10 cellular contexts compared by ENCODE assay signal in the genomic region with DNA sequence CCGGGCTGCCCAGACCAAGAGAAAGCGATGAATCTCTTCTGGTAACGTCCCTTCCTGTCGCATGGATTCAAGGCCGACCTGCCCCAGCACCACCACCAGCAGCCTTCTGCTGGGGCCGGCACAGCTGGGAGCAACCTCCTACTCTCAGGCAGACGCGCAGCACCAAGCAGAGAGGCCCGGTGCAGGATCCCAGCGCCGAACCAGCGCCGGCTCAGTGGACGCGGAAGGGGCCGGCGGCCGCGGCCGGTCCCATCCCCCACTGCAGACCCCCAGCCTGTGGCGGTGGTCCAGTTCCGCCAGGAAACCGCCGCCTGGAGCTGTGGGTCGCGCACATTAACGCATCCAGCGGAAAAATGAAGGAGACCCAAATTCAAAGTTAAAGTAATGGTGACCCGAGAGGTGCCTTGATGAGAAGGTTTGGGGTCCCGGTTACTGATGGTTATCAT. TPM values are rescaled to one million over a fixed set of nuclear protein-coding genes. Genes with fewer than 3 reads are reported as not detected.
DNase-seq lines count a peak whose midpoint lies in the region; ATAC-seq, FAIRE-seq and TF ChIP-seq lines count a peak whose summit lies in the region.
"Had no signal": no experiment of that assay in that cellular context is flagged by ENCODE, and none has a peak within 500 bp of the region (broad histone marks: within the 10 kb centered on the region; RNA-seq: fewer than 3 reads in every experiment).

No MANE protein-coding gene starts in this region.

- TF ChIP-seq RAD21 in HepG2 (CRISPR knock-in tag; IDR thresholded peaks at IDR 0.05) = no peak

- CTCF ChIA-PET in HepG2 (lab: Yijun Ruan, JAX; ENCODE audit: low intra/inter-chr PET ratio, low total read pairs) = interaction anchor here (0.7 to 1.7 kb wide), 2 partner anchors 55 to 90 kb away, joined by 3 read pairs; no protein-coding TSS in a partner anchor

- TF ChIP-seq POLR2A in HepG2 (IDR thresholded peaks at IDR 0.05; ENCODE audit: insufficient read depth in 1 of 2, low read depth in 2 of 2, low read length in 2 of 2) = no peak
- TF ChIP-seq POLR2A in right lobe of liver (IDR thresholded peaks at IDR 0.05) = no peak
- no peak for TF ChIP-seq POLR2A in upper lobe of left lung (IDR thresholded peaks at IDR 0.05)
- TF ChIP-seq POLR2A in thyroid gland (IDR thresholded peaks at IDR 0.05) = no peak

- H3K9me3 ChIP-seq in HepG2 (ENCODE audit: low read length) = no peaks in the 10 kb centered on the region
- H3K9me3 ChIP-seq in right lobe of liver = no peaks in the 10 kb centered on the region
- no peaks in the 10 kb centered on the region for H3K9me3 ChIP-seq in lower lobe of right lung
- H3K9me3 ChIP-seq in upper lobe of left lung = no peaks in the 10 kb centered on the region
- H3K9me3 ChIP-seq in thyroid gland = no peaks in the 10 kb centered on the region

- intact Hi-C loops in HepG2 (cut with micrococcal nuclease; ENCODE audit: unreplicated experiment) = no loop called here
- intact Hi-C loops in right lobe of liver (cut with DNase I) = no loop called here
- intact Hi-C loops in lower lobe of right lung (cut with DNase I) = loop anchor here (5.0 kb wide), 1 partner anchor 52 kb away; no protein-coding TSS in a partner anchor
- intact Hi-C loops in thyroid gland (cut with DNase I) = loop anchor here (5.0 kb wide), 1 partner anchor 92 kb away; no protein-coding TSS in a partner anchor

- H3K4me3 ChIP-seq in HepG2 (replicated peaks in 1 of 3; ENCODE audit: insufficient read depth in 1 of 3, low read depth in 2 of 3, low read length in 3 of 3) = no peak overlapping the region
- no peak overlapping the region for H3K4me3 ChIP-seq in right lobe of liver
- H3K4me3 ChIP-seq in lower lobe of right lung = peak overlapping the region; percentile 53
- peak overlapping the region in 3 of 4 donors; percentile 38 to 49 (median 44) for H3K4me3 ChIP-seq in upper lobe of left lung
- peak overlapping the region in 1 of 3 donors; percentile 43 for H3K4me3 ChIP-seq in thyroid gland (replicated peaks in 1 of 3)

- 28% methylated on average over 18 of the region's 30 CpGs for WGBS in HepG2 (ENCODE audit: low lambda C conversion rate)
- WGBS in right lobe of liver (ENCODE audit: insufficient coverage, low coverage, low lambda C conversion rate, missing lambda C conversion rate) = 2% methylated on average over 8 of the region's 30 CpGs
- WGBS in upper lobe of left lung, 2 donors = 8 to 14% methylated on average over 11 to 30 of the region's 30 CpGs
- WGBS in thyroid gland, 2 donors = 36 to 46% methylated on average over 15 to 21 of the region's 30 CpGs

- FAIRE-seq in HepG2 (lab: Jason Lieb, UNC) = no peak

- POLR2A ChIA-PET in HepG2 (lab: Yijun Ruan, JAX) = no interaction called here

- no peak overlapping the region for H3K9ac ChIP-seq in HepG2 (ENCODE audit: insufficient read depth, low read depth, low read length)

- TF ChIP-seq CTCF in HepG2 (CRISPR knock-in tag; IDR thresholded peaks at IDR 0.05) (no peak), right lobe of liver (IDR thresholded peaks at IDR 0.05) (no peak), lower lobe of right lung (IDR thresholded peaks at IDR 0.05) (no peak), upper lobe of left lung (IDR thresholded peaks at IDR 0.05) (no peak), thyroid gland (IDR thresholded peaks at IDR 0.05) (no peak)

- peaks cover 15 to 80% of the 10 kb centered on the region in 2 experiments; a peak in 4 of 5 replicates for H3K27me3 ChIP-seq in HepG2 (ENCODE audit: control insufficient read depth in 1 of 2, insufficient read depth in 2 of 2, low read length in 2 of 2)
- peaks cover 0 to 18% of the 10 kb centered on the region in 2 donors for H3K27me3 ChIP-seq in right lobe of liver
- H3K27me3 ChIP-seq in lower lobe of right lung (ENCODE audit: low read depth) = peaks cover 63% of the 10 kb centered on the region
- peaks cover 0 to 32% (median 13%) of the 10 kb centered on the region in 4 donors for H3K27me3 ChIP-seq in upper lobe of left lung
- no peaks in the 10 kb centered on the region for H3K27me3 ChIP-seq in thyroid gland

- DNase-seq in HepG2 (ENCODE audit: low spot score) = no peak
- DNase-seq in right lobe of liver = no peak
- DNase-seq in lower lobe of right lung = no peak
- peak in 1 of 2 donors; percentile 84 for DNase-seq in upper lobe of left lung
- no peak for DNase-seq in iPS-NIHi7 (ENCODE audit: extremely low spot score)
- no peak for DNase-seq in thyroid gland
- no peak for DNase-seq in NCI-H345 (lab: John Stamatoyannopoulos, UW)

- TF ChIP-seq EP300 in HepG2 (IDR thresholded peaks at IDR 0.05; ENCODE audit: low read depth in 2 of 2, low read length in 2 of 2) = no peak
- no peak for TF ChIP-seq EP300 in HepG2 (CRISPR knock-in tag; IDR thresholded peaks at IDR 0.05; ENCODE audit: borderline replicate concordance)
- no peak for TF ChIP-seq EP300 in upper lobe of left lung (IDR thresholded peaks at IDR 0.05)

- H3K36me3 ChIP-seq in HepG2 (replicated peaks in 1 of 2; ENCODE audit: control insufficient read depth in 1 of 2, insufficient read depth in 2 of 2, low read length in 2 of 2) = no peaks in the 10 kb centered on the region
- H3K36me3 ChIP-seq in right lobe of liver = no peaks in the 10 kb centered on the region
- H3K36me3 ChIP-seq in lower lobe of right lung = no peaks in the 10 kb centered on the region
- H3K36me3 ChIP-seq in upper lobe of left lung = no peaks in the 10 kb centered on the region
- H3K36me3 ChIP-seq in thyroid gland = no peaks in the 10 kb centered on the region

- BruUV-seq in HepG2 (replicated peaks; lab: Mats Ljungman, UMichigan) = no TSS peak

- no peak overlapping the region for H3K27ac ChIP-seq in HepG2 (ENCODE audit: extremely low read length, insufficient read depth, low read length)
- H3K27ac ChIP-seq in right lobe of liver = no peak overlapping the region
- H3K27ac ChIP-seq in angular gyrus (ENCODE audit: low read depth, low read length) = peak overlapping the region; percentile 86
- peak overlapping the region; percentile 72 for H3K27ac ChIP-seq in lower lobe of right lung
- peak overlapping the region in 3 of 4 donors; percentile 75 to 87 (median 82) for H3K27ac ChIP-seq in upper lobe of left lung
- no peak overlapping the region for H3K27ac ChIP-seq in thyroid gland

- ATAC-seq in HepG2 (0 out of 3 replicates have a peak, but pooled peaks have one; percentile 12), right lobe of liver (no peak), lower lobe of right lung (no peak), upper lobe of left lung (ENCODE audit: low FRiP score in 2 of 2) (no peak)

- no peaks in the 10 kb centered on the region for H3K79me2 ChIP-seq in HepG2 (ENCODE audit: insufficient read depth, low read length)

- in situ Hi-C loops in HepG2 (cut with HindIII; ENCODE audit: extremely low pct_ligation_motif_present, low pct_unique_long_range_greater_than_20kb) = loop anchor here (10.0 kb wide), 1 partner anchor 50 kb away; no protein-coding TSS in a partner anchor

- no peak overlapping the region for H2AFZ ChIP-seq in HepG2 (ENCODE audit: low read length)

- H3K4me1 ChIP-seq in HepG2 (ENCODE audit: insufficient read depth, low read length) = peaks cover 5% of the 10 kb centered on the region; the same call in 1 of the 2 replicates
- peaks cover 0 to 11% (median 0%) of the 10 kb centered on the region in 4 donors for H3K4me1 ChIP-seq in right lobe of liver
- H3K4me1 ChIP-seq in lower lobe of right lung = peaks cover 10% of the 10 kb centered on the region
- H3K4me1 ChIP-seq in upper lobe of left lung = peaks cover 3 to 25% (median 17%) of the 10 kb centered on the region in 4 donors
- H3K4me1 ChIP-seq in thyroid gland = peaks cover 15 to 44% of the 10 kb centered on the region in 2 donors

- no peak overlapping the region for H3K4me2 ChIP-seq in HepG2 (ENCODE audit: low read depth, low read length)

- no peaks in the 10 kb centered on the region; the same call in 1 of the 2 replicates for H4K20me1 ChIP-seq in HepG2 (ENCODE audit: insufficient read depth, low read length)

TF ChIP-seq in HepG2, 621 proteins besides CTCF, POLR2A, EP300 and RAD21:
- TF ChIP-seq HNRNPLL (IDR thresholded peaks at IDR 0.05; ENCODE audit: low read depth, low read length, poor library complexity, severe bottlenecking) (peak; percentile 16), PAX8 (CRISPR knock-in tag; IDR thresholded peaks at IDR 0.05; ENCODE audit: borderline replicate concordance) (no peak)
TF ChIP-seq in HepG2: peak in this region for 1.

RNA-seq across cellular contexts. Expression of gene MAL, which starts 0.5 kb away (rescaled TPM):
- total RNA-seq in HepG2 (2016; rRNA removed; fragmentation: Illumina TruSeq; extraction: Trizol) (not detected in 2 replicates), right lobe of liver (under 1 TPM in 1 of 6 experiments, not detected in 5; 0.24 TPM), lower lobe of right lung (13.4 TPM), upper lobe of left lung (10 to 100 TPM in 1 of 6 donors, 1 to 10 TPM in 4, not detected in 1; 3.7 to 13.0 (median 5.0) TPM), thyroid gland (10 to 100 TPM in 3 of 4 donors, 1 to 10 TPM in 1; 5.6 to 19.3 (median 13.3) TPM)
- total RNA-seq in HepG2 (2016; cell fraction: cytosol; rRNA removed; fragmentation: Illumina TruSeq; extraction: Trizol; ENCODE audit: low read depth) = not detected in 2 replicates
- total RNA-seq in HepG2 (2016; cell fraction: insoluble cytoplasmic fraction; rRNA removed; fragmentation: Illumina TruSeq; extraction: Trizol) = not detected in 2 replicates
- not detected in 2 replicates for total RNA-seq in HepG2 (2016; cell fraction: membrane; rRNA removed; fragmentation: Illumina TruSeq; extraction: Trizol)
- not detected in 2 replicates for total RNA-seq in HepG2 (2016; cell fraction: nucleus; rRNA removed; fragmentation: Illumina TruSeq; extraction: Trizol)
- polyA plus RNA-seq in HepG2 (2011; rRNA removed) = not detected in 2 replicates
- not detected in 2 replicates for polyA plus RNA-seq in HepG2 (2011; cell fraction: cytosol; rRNA removed)
- polyA plus RNA-seq in HepG2 (2011; cell fraction: nucleus; rRNA removed) = not detected in 2 replicates
- not detected in 2 replicates for polyA plus RNA-seq in HepG2 (2012)
- not detected in 2 replicates for polyA plus RNA-seq in HepG2 (2016; cell fraction: cytosol; fragmentation: Illumina TruSeq; extraction: Trizol; ENCODE audit: low read depth)
- not detected in 2 replicates for polyA plus RNA-seq in HepG2 (2016; cell fraction: insoluble cytoplasmic fraction; fragmentation: Illumina TruSeq; extraction: Trizol; ENCODE audit: low read depth)
- not detected in 2 replicates for polyA plus RNA-seq in HepG2 (2016; cell fraction: membrane; fragmentation: Illumina TruSeq; extraction: Trizol; ENCODE audit: low read depth)
- polyA plus RNA-seq in HepG2 (2016; cell fraction: nucleus; fragmentation: Illumina TruSeq; extraction: Trizol; ENCODE audit: insufficient read depth, low read depth) = not detected in 2 replicates
- not detected in 2 replicates for polyA minus RNA-seq in HepG2 (2011; rRNA and poly(A)+ RNA removed; ENCODE audit: low replicate concordance)
- not detected in 2 replicates for polyA minus RNA-seq in HepG2 (2011; cell fraction: cytosol; rRNA and poly(A)+ RNA removed)
- polyA minus RNA-seq in HepG2 (2011; cell fraction: nucleus; rRNA and poly(A)+ RNA removed) = not detected in 2 replicates
- total RNA-seq: dermis microvascular lymphatic vessel endothelial cell, OCI-LY7 had no signal

Comparison
In these comparisons a context has a peak if more than half of its experiments do, and no peak if none do; other contexts are left out.
1. H3K27ac ChIP-seq: peak in angular gyrus (single experiment), lower lobe of right lung (single experiment) and upper lobe of left lung (3 of 4); none in HepG2 (single experiment), right lobe of liver (0 of 3) and thyroid gland (0 of 3).
2. H3K4me3 ChIP-seq: peak in lower lobe of right lung (single experiment) and upper lobe of left lung (3 of 4); none in HepG2 (0 of 3) and right lobe of liver (0 of 3).
3. intact Hi-C loops: an anchor here in lower lobe of right lung (5.0 kb wide) and thyroid gland (5.0 kb wide); none called in HepG2 and right lobe of liver.